In genomic region chr5:10503997-10504761, GRCh38 we compare ENCODE assay signal across 19 cellular contexts. TPM values are rescaled to one million over a fixed set of nuclear protein-coding genes. Genes with fewer than 3 reads are reported as not detected.
DNase-seq lines count a peak whose midpoint lies in the region; ATAC-seq, FAIRE-seq and TF ChIP-seq lines count a peak whose summit lies in the region.
"Had no signal": no experiment of that assay in that cellular context is flagged by ENCODE, and none has a peak within 500 bp of the region (broad histone marks: within the 10 kb centered on the region; RNA-seq: fewer than 3 reads in every experiment).

No MANE protein-coding gene starts in this region.

- H3K18ac ChIP-seq in H1 (ENCODE audit: extremely low read depth, low read length), result no peak overlapping the region

- H2BK20ac ChIP-seq in H1 (ENCODE audit: low read length), result 0 out of 2 replicates have a peak overlapping the region, but pooled peaks have one; percentile 1

- H3K23ac ChIP-seq in H1 (ENCODE audit: insufficient read length), result no peak overlapping the region

- H3K27ac ChIP-seq in H1 (ENCODE audit: low read depth, low read length) (no peak overlapping the region), uterus (no peak overlapping the region), SJCRH30 (no peak overlapping the region)
- H3K27ac ChIP-seq in naive thymus-derived CD4-positive, alpha-beta T cell (ENCODE audit: low read depth, low read length), result no peak overlapping the region
- H3K27ac ChIP-seq: brain microvascular endothelial cell, gastrocnemius medialis, VCaP had no signal

- CTCF ChIA-PET in H1 (lab: Charles Lee; ENCODE audit: partially characterized antibody), result interaction anchor here (1.1 to 8.6 kb wide), 4 partner anchors 16 to 74 kb away, joined by 4 to 80 read pairs (median 17); no protein-coding TSS in a partner anchor
- CTCF ChIA-PET in naive thymus-derived CD4-positive, alpha-beta T cell (lab: Charles Lee), result no interaction called here

- H3K36me3 ChIP-seq in H1 (ENCODE audit: control insufficient read depth in 2 of 4, insufficient read depth in 4 of 4, low read length in 3 of 4) (no peaks in the 10 kb centered on the region; a peak in 1 of 8 replicates), uterus (no peaks in the 10 kb centered on the region), SJCRH30 (no peaks in the 10 kb centered on the region)
- H3K36me3 ChIP-seq in naive thymus-derived CD4-positive, alpha-beta T cell (ENCODE audit: control insufficient read depth in 2 of 3, insufficient read depth in 3 of 3, low read length in 3 of 3), result no peaks in the 10 kb centered on the region
- H3K36me3 ChIP-seq: brain microvascular endothelial cell, gastrocnemius medialis had no signal

- H3K9me3 ChIP-seq in H1 (ENCODE audit: insufficient read depth in 2 of 2, low read depth in 1 of 2, low read length in 1 of 2), result no peaks in the 10 kb centered on the region
- no peaks in the 10 kb centered on the region for H3K9me3 ChIP-seq in naive thymus-derived CD4-positive, alpha-beta T cell (ENCODE audit: control insufficient read depth in 2 of 3, low read length in 3 of 3)
- H3K9me3 ChIP-seq in uterus, result no peaks in the 10 kb centered on the region
- H3K9me3 ChIP-seq in SJCRH30 (replicated peaks), result no peaks in the 10 kb centered on the region
- H3K9me3 ChIP-seq: gastrocnemius medialis had no signal

- no peak overlapping the region for H2BK12ac ChIP-seq in H1 (ENCODE audit: low read depth, low read length)

- no peaks in the 10 kb centered on the region for H3K27me3 ChIP-seq in H1 (replicated peaks in 1 of 4; ENCODE audit: control insufficient read depth in 3 of 4, extremely low read depth in 1 of 4, insufficient read depth in 3 of 4, low read length in 3 of 4)
- no peaks in the 10 kb centered on the region for H3K27me3 ChIP-seq in naive thymus-derived CD4-positive, alpha-beta T cell (ENCODE audit: control insufficient read depth in 2 of 2, insufficient read depth in 2 of 2, low read length in 2 of 2)
- H3K27me3 ChIP-seq in uterus, result no peaks in the 10 kb centered on the region
- no peaks in the 10 kb centered on the region for H3K27me3 ChIP-seq in SJCRH30
- H3K27me3 ChIP-seq: brain microvascular endothelial cell, gastrocnemius medialis had no signal

- no peaks in the 10 kb centered on the region for H3K79me1 ChIP-seq in H1 (ENCODE audit: low read depth, low read length)

- no peak overlapping the region; the same call in 1 of the 2 replicates for H2AFZ ChIP-seq in H1 (ENCODE audit: low read length)

- H3K23me2 ChIP-seq in H1 (ENCODE audit: low read depth, low read length), result no peaks in the 10 kb centered on the region

- no peaks in the 10 kb centered on the region for H4K20me1 ChIP-seq in H1 (replicated peaks in 1 of 2; ENCODE audit: control insufficient read depth in 1 of 2, insufficient read depth in 2 of 2, low read length in 2 of 2)

- intact Hi-C loops in naive thymus-derived CD4-positive, alpha-beta T cell (cut with micrococcal nuclease), result no loop called here
- intact Hi-C loops in CD14-positive monocyte (cut with micrococcal nuclease) (no loop called here), uterus (cut with DNase I; ENCODE audit: low total_unique reads) (no loop called here)

- H3K4me1 ChIP-seq in H1 (replicated peaks in 1 of 4; ENCODE audit: control insufficient read depth in 3 of 4, insufficient read depth in 4 of 4, low read length in 3 of 4), result peaks cover 0 to 3% (median 0%) of the 10 kb centered on the region in 4 experiments; a peak in 2 of 7 replicates
- H3K4me1 ChIP-seq in naive thymus-derived CD4-positive, alpha-beta T cell (ENCODE audit: control insufficient read depth in 2 of 2, insufficient read depth in 2 of 2, low read length in 2 of 2), result no peaks in the 10 kb centered on the region
- H3K4me1 ChIP-seq in uterus, result no peaks in the 10 kb centered on the region
- peaks cover 7% of the 10 kb centered on the region; the same call in 1 of the 2 replicates for H3K4me1 ChIP-seq in SJCRH30
- H3K4me1 ChIP-seq: gastrocnemius medialis had no signal

- no peak overlapping the region for H3K4me3 Mint-ChIP-seq in naive thymus-derived CD4-positive, alpha-beta T cell
- no peak overlapping the region for H3K4me3 Mint-ChIP-seq in CD14-positive monocyte

- TF ChIP-seq POLR2A in H1 (IDR thresholded peaks at IDR 0.05; ENCODE audit: control extremely low read depth in 1 of 2, low read depth in 2 of 2, low read length in 2 of 2) (no peak), uterus (IDR thresholded peaks at IDR 0.05) (no peak)

- FAIRE-seq in H1 (lab: Jason Lieb, UNC), result no peak
- FAIRE-seq: keratinocyte had no signal

- no peaks in the 10 kb centered on the region for H3K27me3 Mint-ChIP-seq in naive thymus-derived CD4-positive, alpha-beta T cell
- H3K27me3 Mint-ChIP-seq in CD14-positive monocyte (ENCODE audit: low read depth in 3 of 3), result peaks cover 0 to 4% (median 0%) of the 10 kb centered on the region in 3 donors

- H3K4me3 ChIP-seq in H1 (ENCODE audit: extremely low read depth in 1 of 4, insufficient read depth in 2 of 4, low read depth in 3 of 4, low read length in 4 of 4), result no peak overlapping the region
- H3K4me3 ChIP-seq in naive thymus-derived CD4-positive, alpha-beta T cell (ENCODE audit: low read length), result no peak overlapping the region
- no peak overlapping the region for H3K4me3 ChIP-seq in uterus
- H3K4me3 ChIP-seq in SJCRH30, result no peak overlapping the region
- H3K4me3 ChIP-seq: gastrocnemius medialis had no signal

- H2AK5ac ChIP-seq in H1 (ENCODE audit: low read depth, low read length), result no peak overlapping the region

- 90% methylated on average over 8 of the region's 8 CpGs; no CpG with 5 or more reads in 1 of the 2 experiments for WGBS in H1 (ENCODE audit: extremely low coverage in 1 of 2, insufficient coverage in 1 of 2, insufficient read length in 1 of 2, insufficient replicate concordance in 2 of 2, low coverage in 1 of 2, low lambda C conversion rate in 2 of 2, missing lambda C conversion rate in 1 of 2), 2 experiments

- peak; percentile 36 for DNase-seq in DMS79 treated with DMSO at 0.1 percent for 48 hours (lab: John Stamatoyannopoulos, UW)
- DNase-seq in NCI-H526 treated with DMSO at 0.1 percent for 48 hours (lab: John Stamatoyannopoulos, UW), result peak; percentile 74
- no peak for DNase-seq in H1 (ENCODE audit: low read depth in 1 of 2, low spot score in 2 of 2)
- no peak for DNase-seq in naive thymus-derived CD4-positive, alpha-beta T cell
- no peak for DNase-seq in CD14-positive monocyte (ENCODE audit: low spot score)
- no peak for DNase-seq in uterus
- no peak for DNase-seq in SJCRH30
- DNase-seq: activated CD8-positive, alpha-beta memory T cell treated with anti-CD3 and anti-CD28 coated beads for 24 hours; activated effector memory CD4-positive, alpha-beta T cell treated with anti-CD3 and anti-CD28 coated beads, Interleukin-2, amount 50 U/mL, for 16 hours; brain microvascular endothelial cell; effector memory CD4-positive, alpha-beta T cell; gastrocnemius medialis; NCI-H187; NCI-H748 treated with DMSO at 0.1 percent for 48 hours; stimulated activated CD4-positive, alpha-beta T cell treated with anti-CD3 and anti-CD28 coated beads, Interleukin-2, amount 100 ng/mL, for 48 hours; trophoblast cell had no signal

- POLR2A ChIA-PET in H1 (lab: Charles Lee; ENCODE audit: partially characterized antibody), result no interaction called here
- POLR2A ChIA-PET in naive thymus-derived CD4-positive, alpha-beta T cell (lab: Charles Lee), result no interaction called here

- no peak for TF ChIP-seq RAD21 in H1 (IDR thresholded peaks at IDR 0.05 in 1 of 2, conservative IDR thresholded peaks at IDR 0.05 in 1 of 2; ENCODE audit: low read depth in 2 of 2, low read length in 2 of 2)

- peaks cover 0 to 1% (median 0%) of the 10 kb centered on the region in 7 donors for H3K4me1 Mint-ChIP-seq in naive thymus-derived CD4-positive, alpha-beta T cell
- peaks cover 29% of the 10 kb centered on the region for H3K4me1 Mint-ChIP-seq in CD14-positive monocyte

- H2BK5ac ChIP-seq in H1 (ENCODE audit: low read depth, low read length), result peak overlapping the region; percentile 13; the same call in 1 of the 2 replicates

- ATAC-seq in naive thymus-derived CD4-positive, alpha-beta T cell, result peak; percentile 46
- no peak for ATAC-seq in GM21825 (IDR thresholded peaks at IDR 0.05; ENCODE audit: unreplicated experiment)
- ATAC-seq: gastrocnemius medialis had no signal

- H3K36me3 Mint-ChIP-seq in naive thymus-derived CD4-positive, alpha-beta T cell, result no peaks in the 10 kb centered on the region
- no peaks in the 10 kb centered on the region for H3K36me3 Mint-ChIP-seq in CD14-positive monocyte

- no peak overlapping the region for H3K56ac ChIP-seq in H1 (replicated peaks; ENCODE audit: insufficient read length, low read depth, low read length)

- no peak overlapping the region for H3K4ac ChIP-seq in H1 (replicated peaks; ENCODE audit: insufficient read length, low read depth, low read length)

- TF ChIP-seq CTCF in H1 (IDR thresholded peaks at IDR 0.05; ENCODE audit: control extremely low read depth in 1 of 3, insufficient read depth in 1 of 3, low read depth in 1 of 3, low read length in 3 of 3) (no peak), CD14-positive monocyte (IDR thresholded peaks at IDR 0.05) (no peak), uterus (IDR thresholded peaks at IDR 0.05) (no peak)

- no peak overlapping the region for H3K9ac ChIP-seq in H1 (replicated peaks in 1 of 4; ENCODE audit: extremely low read depth in 1 of 4, low read depth in 3 of 4, low read length in 3 of 4)

- H3K14ac ChIP-seq in H1 (ENCODE audit: insufficient read length), result no peak overlapping the region

- no peak for TF ChIP-seq EP300 in H1 (IDR thresholded peaks at IDR 0.05; ENCODE audit: borderline replicate concordance in 1 of 2, low read depth in 2 of 2, low read length in 2 of 2)

- no peak overlapping the region for H2BK120ac ChIP-seq in H1 (replicated peaks; ENCODE audit: low read depth, low read length)

- no peaks in the 10 kb centered on the region for H3K9me3 Mint-ChIP-seq in naive thymus-derived CD4-positive, alpha-beta T cell
- H3K9me3 Mint-ChIP-seq in CD14-positive monocyte, result peaks cover 0 to 3% (median 0%) of the 10 kb centered on the region in 7 donors

- no peak overlapping the region for H3K27ac Mint-ChIP-seq in naive thymus-derived CD4-positive, alpha-beta T cell
- H3K27ac Mint-ChIP-seq in CD14-positive monocyte, result no peak overlapping the region

- H4K91ac ChIP-seq in H1 (replicated peaks; ENCODE audit: insufficient read length, low read length), result no peak overlapping the region

- H3K79me2 ChIP-seq in H1 (ENCODE audit: control insufficient read depth in 1 of 2, insufficient read depth in 2 of 2, low read length in 2 of 2), result no peaks in the 10 kb centered on the region

- no peak overlapping the region for H4K5ac ChIP-seq in H1 (ENCODE audit: insufficient read length, low read depth, low read length)

- H2BK15ac ChIP-seq in H1 (ENCODE audit: low read length), result no peak overlapping the region

- H4K8ac ChIP-seq in H1 (ENCODE audit: extremely low read depth, insufficient read depth, low read length), result no peak overlapping the region

- no peak overlapping the region for H3K4me2 ChIP-seq in H1 (ENCODE audit: insufficient read depth in 1 of 2, low read depth in 2 of 2, low read length in 2 of 2)

RNA-seq across cellular contexts. Expression of gene ANKRD33B, which starts 59.7 kb away (rescaled TPM):
- 20.5 and 20.6 TPM in 2 replicates for total RNA-seq in H1 (2021; fragmentation: NEBNext Ultra II Directional; extraction: Animal tissue kit (Norgen Biotek cat#: 25700))
- 6.9 and 7.1 TPM in 2 replicates for polyA plus RNA-seq in H1 (2011; rRNA removed)
- 5.4 TPM for polyA plus RNA-seq in H1 (2011; cell fraction: cytosol; rRNA removed)
- polyA plus RNA-seq in H1 (2011; cell fraction: nucleus; rRNA removed), result 10.9 TPM
- polyA plus RNA-seq in H1 (2012, experiment 1 of 2), result 8.6 to 11.9 TPM (median 11.1 TPM) in 4 replicates
- polyA plus RNA-seq in H1 (2012, experiment 2 of 2), result 2.7 TPM
- polyA plus RNA-seq in H1 (2013, experiment 1 of 2), result 6.4 TPM
- 6.4 TPM for polyA plus RNA-seq in H1 (2013, experiment 2 of 2)
- polyA minus RNA-seq in H1 (2011; rRNA and poly(A)+ RNA removed), result 25.2 and 26.2 TPM in 2 replicates
- 16.0 TPM for polyA minus RNA-seq in H1 (2011; cell fraction: cytosol; rRNA and poly(A)+ RNA removed)
- 15.9 TPM for polyA minus RNA-seq in H1 (2011; cell fraction: nucleus; rRNA and poly(A)+ RNA removed)
- 10 to 100 TPM in 1 of 5 experiments, 1 to 10 TPM in 2, under 1 TPM in 2; 0.30 to 10.1 (median 1.0) TPM for total RNA-seq in naive thymus-derived CD4-positive, alpha-beta T cell
- polyA plus RNA-seq in naive thymus-derived CD4-positive, alpha-beta T cell, result under 1 TPM in 1 of 2 donors, not detected in 1; 0.20 TPM
- not detected for polyA plus RNA-seq in CD14-positive monocyte
- 10 to 100 TPM in 1 of 4 donors, 1 to 10 TPM in 3; 2.1 to 24.1 (median 7.6) TPM for total RNA-seq in uterus
- 3.5 and 4.0 TPM in 2 replicates for total RNA-seq in SJCRH30 (2014; rRNA removed; shearing (Covaris generic))

Comparison
In these comparisons a context has a peak if more than half of its experiments do, and no peak if none do; other contexts are left out.
1. DNase-seq: peak in DMS79 treated with DMSO at 0.1 percent for 48 hours (single experiment) and NCI-H526 treated with DMSO at 0.1 percent for 48 hours (single experiment); none in H1 (0 of 2), naive thymus-derived CD4-positive, alpha-beta T cell (0 of 9), CD14-positive monocyte (single experiment), uterus (0 of 2) and SJCRH30 (0 of 2).